Comparison of ENCODE assay signal across 22 cellular contexts in the genomic region with DNA sequence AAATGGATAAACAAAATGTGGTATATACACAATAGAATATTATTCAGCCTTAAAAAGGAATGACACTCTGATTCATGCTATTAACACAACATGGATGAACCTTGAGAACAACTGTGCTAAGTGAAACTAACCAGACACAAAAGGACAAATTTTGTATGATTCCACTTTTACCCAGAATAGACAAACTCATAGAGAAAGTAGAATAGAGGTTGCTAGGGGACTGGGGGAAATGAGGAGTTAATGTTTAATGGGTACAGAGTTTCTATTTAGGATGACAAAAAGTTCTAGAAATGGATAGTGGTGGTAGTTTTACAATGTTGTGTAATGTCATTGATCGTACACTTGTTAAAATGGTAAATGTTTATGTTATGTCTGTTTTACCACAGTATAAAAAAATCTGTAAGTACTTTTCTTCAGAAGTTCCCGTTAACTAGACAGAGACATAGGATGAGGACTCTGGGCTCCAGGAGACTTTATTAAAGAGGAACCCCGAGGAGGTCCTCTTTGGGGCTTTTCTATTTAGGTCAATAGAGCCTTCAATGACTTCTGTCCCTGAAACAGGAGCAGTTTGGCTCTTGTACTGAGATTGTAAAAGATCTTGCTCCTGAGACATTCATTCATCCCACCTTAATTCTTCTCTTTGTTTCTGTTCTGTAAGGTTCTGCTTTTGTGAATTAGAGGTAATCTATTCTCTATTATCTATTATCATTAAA. TPM values are rescaled to one million over a fixed set of nuclear protein-coding genes. Genes with fewer than 3 reads are reported as not detected.
DNase-seq lines count a peak whose midpoint lies in the region; ATAC-seq and TF ChIP-seq lines count a peak whose summit lies in the region.
"Had no signal": no experiment of that assay in that cellular context is flagged by ENCODE, and none has a peak within 500 bp of the region (broad histone marks: within the 10 kb centered on the region; RNA-seq: fewer than 3 reads in every experiment).

No MANE protein-coding gene starts in this region.

- TF ChIP-seq CTCF in GM13977 (IDR thresholded peaks at IDR 0.05; ENCODE audit: extremely low read depth, insufficient read depth, missing control alignments) = no peak

- H3K36me3 Mint-ChIP-seq in activated T-helper 2 cell treated with anti-CD3 and anti-CD28 coated beads, Interferon-gamma antibody, Interleukin-2, Interleukin-4, amounts not matched to agents 10 μg/mL and 5 μg/mL and 100 μg/mL, durations not matched to agents 14 hours and 24 hours and 36 hours (ENCODE audit: low read depth) = peaks cover 62% of the 10 kb centered on the region
- H3K36me3 Mint-ChIP-seq in activated naive CD8-positive, alpha-beta T cell treated with anti-CD3 and anti-CD28 coated beads, Interleukin-2, amount 50 U/mL, for 24 hours (ENCODE audit: low read depth) = peaks cover 6% of the 10 kb centered on the region

- intact Hi-C loops in activated T-helper 2 cell treated with anti-CD3 and anti-CD28 coated beads, Interferon-gamma antibody, Interleukin-2, Interleukin-4, amounts not matched to agents 10 μg/mL and 5 μg/mL and 100 μg/mL, durations not matched to agents 14 hours and 24 hours and 36 hours (cut with micrococcal nuclease) = loop anchor here (2.0 to 10.0 kb wide), 3 partner anchors 45 to 93 kb away; a partner anchor contains a TSS

- in situ Hi-C loops in GM13977 (cut with MboI; ENCODE audit: low pct_unique_long_range_greater_than_20kb, low sequenced_read_pairs, unreplicated experiment) = no loop called here

- DNase-seq in activated T-helper 2 cell treated with anti-CD3 and anti-CD28 coated beads, Interferon-gamma antibody, Interleukin-2, Interleukin-4, amounts not matched to agents 10 μg/mL and 5 μg/mL and 100 μg/mL, durations not matched to agents 14 hours and 24 hours and 36 hours (ENCODE audit: low spot score) = no peak
- no peak for DNase-seq in NCI-H1105 (lab: John Stamatoyannopoulos, UW)
- DNase-seq in GM13977 (ENCODE audit: low spot score) = no peak
- no peak for DNase-seq in activated naive CD8-positive, alpha-beta T cell treated with anti-CD3 and anti-CD28 coated beads, Interleukin-2, amount 50 U/mL, for 24 hours
- no peak for DNase-seq in HuH-7.5 (ENCODE audit: low spot score)
- DNase-seq: activated CD4-positive, alpha-beta memory T cell treated with anti-CD3 and anti-CD28 coated beads for 36 hours; activated naive CD8-positive, alpha-beta T cell treated with anti-CD3 and anti-CD28 coated beads for 36 hours; activated T-cell treated with anti-CD3 and anti-CD28 coated beads, Interleukin-2, amount 50 U/mL, for 4 hours; brain microvascular endothelial cell; kidney; naive thymus-derived CD8-positive, alpha-beta T cell; NCI-H146; NCI-H2227 treated with DMSO at 0.1 percent for 48 hours; stimulated activated CD4-positive, alpha-beta T cell treated with anti-CD3 and anti-CD28 coated beads, Interleukin-4, amount 100 ng/mL, for 4 hours; stimulated activated CD8-positive, alpha-beta memory T cell treated with anti-CD3 and anti-CD28 coated beads, Interleukin-4, amount 100 ng/mL, for 48 hours; T-cell had no signal

- H3K27ac Mint-ChIP-seq in activated T-helper 2 cell treated with anti-CD3 and anti-CD28 coated beads, Interferon-gamma antibody, Interleukin-2, Interleukin-4, amounts not matched to agents 10 μg/mL and 5 μg/mL and 100 μg/mL, durations not matched to agents 14 hours and 24 hours and 36 hours = peak overlapping the region; percentile 7
- no peak overlapping the region for H3K27ac Mint-ChIP-seq in activated naive CD8-positive, alpha-beta T cell treated with anti-CD3 and anti-CD28 coated beads, Interleukin-2, amount 50 U/mL, for 24 hours
- H3K27ac Mint-ChIP-seq: activated CD4-positive, alpha-beta memory T cell treated with anti-CD3 and anti-CD28 coated beads for 36 hours; activated naive CD8-positive, alpha-beta T cell treated with anti-CD3 and anti-CD28 coated beads for 36 hours; naive thymus-derived CD8-positive, alpha-beta T cell; T-cell had no signal

- ATAC-seq in GM19043 (IDR thresholded peaks at IDR 0.05; ENCODE audit: low read depth, unreplicated experiment) = peak; percentile 84
- peak; percentile 51 for ATAC-seq in GM21723 (IDR thresholded peaks at IDR 0.05; ENCODE audit: unreplicated experiment)
- peak; percentile 52 for ATAC-seq in HG03097 (IDR thresholded peaks at IDR 0.05; ENCODE audit: low FRiP score, unreplicated experiment)
- no peak for ATAC-seq in activated naive CD8-positive, alpha-beta T cell treated with anti-CD3 and anti-CD28 coated beads, Interleukin-2, amount 50 U/mL, for 24 hours
- ATAC-seq: activated T-cell treated with anti-CD3 and anti-CD28 coated beads, Interleukin-2, amount 50 U/mL, for 4 hours; naive thymus-derived CD8-positive, alpha-beta T cell; T-cell had no signal

- H3K27me3 Mint-ChIP-seq in activated T-helper 2 cell treated with anti-CD3 and anti-CD28 coated beads, Interferon-gamma antibody, Interleukin-2, Interleukin-4, amounts not matched to agents 10 μg/mL and 5 μg/mL and 100 μg/mL, durations not matched to agents 14 hours and 24 hours and 36 hours (ENCODE audit: low read depth) = no peaks in the 10 kb centered on the region
- H3K27me3 Mint-ChIP-seq in activated naive CD8-positive, alpha-beta T cell treated with anti-CD3 and anti-CD28 coated beads, Interleukin-2, amount 50 U/mL, for 24 hours = no peaks in the 10 kb centered on the region
- H3K27me3 Mint-ChIP-seq: activated CD4-positive, alpha-beta memory T cell treated with anti-CD3 and anti-CD28 coated beads for 36 hours; activated naive CD8-positive, alpha-beta T cell treated with anti-CD3 and anti-CD28 coated beads for 36 hours; naive thymus-derived CD8-positive, alpha-beta T cell; T-cell had no signal

- no peak overlapping the region for H3K4me3 Mint-ChIP-seq in activated T-helper 2 cell treated with anti-CD3 and anti-CD28 coated beads, Interferon-gamma antibody, Interleukin-2, Interleukin-4, amounts not matched to agents 10 μg/mL and 5 μg/mL and 100 μg/mL, durations not matched to agents 14 hours and 24 hours and 36 hours (ENCODE audit: low read depth)
- H3K4me3 Mint-ChIP-seq in activated naive CD8-positive, alpha-beta T cell treated with anti-CD3 and anti-CD28 coated beads, Interleukin-2, amount 50 U/mL, for 24 hours = no peak overlapping the region
- H3K4me3 Mint-ChIP-seq: activated CD4-positive, alpha-beta memory T cell treated with anti-CD3 and anti-CD28 coated beads for 36 hours; activated naive CD8-positive, alpha-beta T cell treated with anti-CD3 and anti-CD28 coated beads for 36 hours; activated T-cell treated with anti-CD3 and anti-CD28 coated beads, Interleukin-2, amount 50 U/mL, for 4 hours; naive thymus-derived CD8-positive, alpha-beta T cell; T-cell had no signal

- H3K4me1 Mint-ChIP-seq in activated T-helper 2 cell treated with anti-CD3 and anti-CD28 coated beads, Interferon-gamma antibody, Interleukin-2, Interleukin-4, amounts not matched to agents 10 μg/mL and 5 μg/mL and 100 μg/mL, durations not matched to agents 14 hours and 24 hours and 36 hours (ENCODE audit: low read depth) = peaks cover 57% of the 10 kb centered on the region
- peaks cover 31% of the 10 kb centered on the region for H3K4me1 Mint-ChIP-seq in activated naive CD8-positive, alpha-beta T cell treated with anti-CD3 and anti-CD28 coated beads, Interleukin-2, amount 50 U/mL, for 24 hours

- H3K9me3 Mint-ChIP-seq in activated T-helper 2 cell treated with anti-CD3 and anti-CD28 coated beads, Interferon-gamma antibody, Interleukin-2, Interleukin-4, amounts not matched to agents 10 μg/mL and 5 μg/mL and 100 μg/mL, durations not matched to agents 14 hours and 24 hours and 36 hours = no peaks in the 10 kb centered on the region
- H3K9me3 Mint-ChIP-seq in activated naive CD8-positive, alpha-beta T cell treated with anti-CD3 and anti-CD28 coated beads, Interleukin-2, amount 50 U/mL, for 24 hours = no peaks in the 10 kb centered on the region
- H3K9me3 Mint-ChIP-seq: activated CD4-positive, alpha-beta memory T cell treated with anti-CD3 and anti-CD28 coated beads for 36 hours; activated naive CD8-positive, alpha-beta T cell treated with anti-CD3 and anti-CD28 coated beads for 36 hours; activated T-cell treated with anti-CD3 and anti-CD28 coated beads, Interleukin-2, amount 50 U/mL, for 4 hours; naive thymus-derived CD8-positive, alpha-beta T cell; T-cell had no signal

RNA-seq across cellular contexts. Expression of a gene that starts 24.5 kb away (rescaled TPM):
- 26.4 and 28.2 TPM in 2 replicates for total RNA-seq in activated T-helper 2 cell treated with anti-CD3 and anti-CD28 coated beads, Interferon-gamma antibody, Interleukin-2, Interleukin-4, amounts not matched to agents 10 μg/mL and 5 μg/mL and 100 μg/mL, durations not matched to agents 14 hours and 24 hours and 36 hours

RNA-seq across cellular contexts. Expression of a gene that starts 43.9 kb away (rescaled TPM):
- total RNA-seq in activated T-helper 2 cell treated with anti-CD3 and anti-CD28 coated beads, Interferon-gamma antibody, Interleukin-2, Interleukin-4, amounts not matched to agents 10 μg/mL and 5 μg/mL and 100 μg/mL, durations not matched to agents 14 hours and 24 hours and 36 hours = 21.8 and 23.8 TPM in 2 replicates

RNA-seq across cellular contexts. Expression of a gene that starts 44.2 kb away (rescaled TPM):
- 10.1 and 10.5 TPM in 2 replicates for total RNA-seq in activated T-helper 2 cell treated with anti-CD3 and anti-CD28 coated beads, Interferon-gamma antibody, Interleukin-2, Interleukin-4, amounts not matched to agents 10 μg/mL and 5 μg/mL and 100 μg/mL, durations not matched to agents 14 hours and 24 hours and 36 hours

RNA-seq across cellular contexts. Expression of a gene that starts 51.3 kb away (rescaled TPM):
- not detected in 2 replicates for total RNA-seq in activated T-helper 2 cell treated with anti-CD3 and anti-CD28 coated beads, Interferon-gamma antibody, Interleukin-2, Interleukin-4, amounts not matched to agents 10 μg/mL and 5 μg/mL and 100 μg/mL, durations not matched to agents 14 hours and 24 hours and 36 hours
- total RNA-seq: activated CD4-positive, alpha-beta memory T cell treated with anti-CD3 and anti-CD28 coated beads for 36 hours; activated naive CD8-positive, alpha-beta T cell treated with anti-CD3 and anti-CD28 coated beads for 36 hours; activated T-cell treated with anti-CD3 and anti-CD28 coated beads, Interleukin-2, amount 50 U/mL, for 4 hours; fibroblast of villous mesenchyme; H4; smooth muscle cell had no signal
